Comparison of ENCODE assay signal across 16 cellular contexts in the genomic region with DNA sequence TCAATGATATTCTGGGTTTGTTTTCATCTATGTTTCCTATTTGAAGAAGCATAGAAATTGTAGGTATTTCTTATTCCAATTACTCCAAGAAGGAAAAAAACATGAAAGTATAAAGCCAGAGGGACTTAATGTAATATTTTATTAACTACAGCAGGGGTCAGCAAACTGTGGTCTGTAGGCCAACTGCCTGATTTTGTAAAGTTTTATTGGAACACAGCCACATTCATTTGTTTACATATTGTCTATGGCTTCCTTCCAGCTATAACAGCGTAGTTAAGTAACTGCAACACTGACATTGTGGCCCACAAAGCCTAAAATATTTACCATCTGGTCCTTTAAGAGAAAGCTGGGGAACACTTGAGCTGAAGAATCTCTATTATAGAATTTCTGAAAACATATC.
DNase-seq lines count a peak whose midpoint lies in the region; ATAC-seq, FAIRE-seq and TF ChIP-seq lines count a peak whose summit lies in the region.
"Had no signal": no experiment of that assay in that cellular context is flagged by ENCODE, and none has a peak within 500 bp of the region (broad histone marks: within the 10 kb centered on the region; RNA-seq: fewer than 3 reads in every experiment).

No MANE protein-coding gene starts in this region.

- DNase-seq in NCI-H2029 (lab: John Stamatoyannopoulos, UW), result peak; percentile 39
- DNase-seq in NCI-H2029 treated with DMSO at 0.1 percent for 48 hours (lab: John Stamatoyannopoulos, UW), result no peak
- DNase-seq in NCI-H2081 treated with DMSO at 0.1 percent for 48 hours (lab: John Stamatoyannopoulos, UW), result peak; percentile 3
- DNase-seq in endothelial cell of umbilical vein (ENCODE audit: low read depth, low spot score), result peak; percentile 11
- DNase-seq in pancreas, result no peak
- DNase-seq in suprapubic skin (ENCODE audit: low spot score in 2 of 2), result no peak
- DNase-seq in activated naive CD4-positive, alpha-beta T cell treated with Interleukin-2 at 50 U/mL for 16 hours, result no peak
- DNase-seq in erythroblast (lab: John Stamatoyannopoulos, UW), result no peak
- DNase-seq: activated B cell treated with CpG ODN at 0.5 μM for 24 hours, cerebellar nuclear complex, head of caudate nucleus, NCI-H1436, right cardiac atrium, uterus had no signal

- no peak for FAIRE-seq in endothelial cell of umbilical vein (lab: Jason Lieb, UNC)
- no peak for FAIRE-seq in pancreas (lab: Jason Lieb, UNC)
- FAIRE-seq: G401.6 had no signal

- H4K20me1 ChIP-seq in endothelial cell of umbilical vein (replicated peaks; ENCODE audit: control insufficient read depth, extremely low read depth, insufficient read depth, low read length), result no peaks in the 10 kb centered on the region

- H3K9ac ChIP-seq in endothelial cell of umbilical vein (replicated peaks; ENCODE audit: extremely low read depth, insufficient read depth, low read length), result no peak overlapping the region

- POLR2A ChIA-PET in endothelial cell of umbilical vein (lab: Charles Lee), result no interaction called here

- WGBS in pancreas, 2 donors, result 7 to 8% methylated on average over 1 of the region's 1 CpG
- 44% methylated on average over 1 of the region's 1 CpG for WGBS in suprapubic skin

- dilution Hi-C loops in endothelial cell of umbilical vein (cut with MboI; ENCODE audit: extremely low pct_ligation_motif_present, low sequenced_read_pairs), result no loop called here

- H3K79me2 ChIP-seq in endothelial cell of umbilical vein (ENCODE audit: control insufficient read depth, insufficient read depth, low read length), result no peaks in the 10 kb centered on the region

- ATAC-seq in pancreas, result peak; percentile 41 to 74 (median 70)
- ATAC-seq: GM23338, right cardiac atrium had no signal

- CTCF ChIA-PET in endothelial cell of umbilical vein (lab: Charles Lee), result no interaction called here

- no TSS peak for BruUV-seq in endothelial cell of umbilical vein (replicated peaks; lab: Mats Ljungman, UMichigan)

- H3K4me3 ChIP-seq in endothelial cell of umbilical vein (replicated peaks in 1 of 3; ENCODE audit: insufficient read depth in 1 of 3, low read depth in 1 of 3, low read length in 3 of 3), result no peak overlapping the region
- H3K4me3 ChIP-seq in pancreas, result no peak overlapping the region
- no peak overlapping the region for H3K4me3 ChIP-seq in suprapubic skin
- H3K4me3 ChIP-seq: GM23338, uterus had no signal

- TF ChIP-seq POLR2A in endothelial cell of umbilical vein (IDR thresholded peaks at IDR 0.05; ENCODE audit: low read depth, low read length) (no peak), suprapubic skin (IDR thresholded peaks at IDR 0.05) (no peak), erythroblast (IDR thresholded peaks at IDR 0.05; ENCODE audit: low read length) (no peak)

- TF ChIP-seq EP300 in suprapubic skin (IDR thresholded peaks at IDR 0.05), result no peak

- H2AFZ ChIP-seq in endothelial cell of umbilical vein (ENCODE audit: low read depth, low read length), result no peak overlapping the region
- H2AFZ ChIP-seq: GM23338 had no signal

- H3K36me3 ChIP-seq in endothelial cell of umbilical vein (ENCODE audit: control insufficient read depth in 2 of 2, extremely low read depth in 1 of 2, insufficient read depth in 2 of 2, low read length in 2 of 2) (no peaks in the 10 kb centered on the region), pancreas (peaks cover 0 to 4% (median 0%) of the 10 kb centered on the region in 3 donors), suprapubic skin (peaks cover 2% of the 10 kb centered on the region)
- H3K36me3 ChIP-seq: uterus had no signal

- no peaks in the 10 kb centered on the region for H3K4me1 ChIP-seq in endothelial cell of umbilical vein (ENCODE audit: control insufficient read depth, extremely low read depth, insufficient read depth, low read length)
- peaks cover 9 to 25% (median 22%) of the 10 kb centered on the region in 3 donors for H3K4me1 ChIP-seq in pancreas
- H3K4me1 ChIP-seq in suprapubic skin, result peaks cover 12% of the 10 kb centered on the region

- no peak overlapping the region for H3K4me2 ChIP-seq in endothelial cell of umbilical vein (ENCODE audit: insufficient read depth, low read length)
- H3K4me2 ChIP-seq: GM23338 had no signal

- H3K27me3 ChIP-seq in endothelial cell of umbilical vein (ENCODE audit: control insufficient read depth in 2 of 2, insufficient read depth in 2 of 2, low read length in 2 of 2), result no peaks in the 10 kb centered on the region
- H3K27me3 ChIP-seq in pancreas, result no peaks in the 10 kb centered on the region
- no peaks in the 10 kb centered on the region for H3K27me3 ChIP-seq in suprapubic skin
- H3K27me3 ChIP-seq: uterus had no signal

- TF ChIP-seq CTCF in endothelial cell of umbilical vein (IDR thresholded peaks at IDR 0.05; ENCODE audit: extremely low read depth in 1 of 2, insufficient read depth in 1 of 2, low read depth in 1 of 2, low read length in 2 of 2) (no peak), pancreas (IDR thresholded peaks at IDR 0.05) (no peak), suprapubic skin (IDR thresholded peaks at IDR 0.05) (no peak)

- H3K27ac ChIP-seq in endothelial cell of umbilical vein (ENCODE audit: insufficient read depth, low read depth, low read length) (no peak overlapping the region), pancreas (no peak overlapping the region), suprapubic skin (no peak overlapping the region)

- no peaks in the 10 kb centered on the region for H3K9me1 ChIP-seq in endothelial cell of umbilical vein (replicated peaks; ENCODE audit: control insufficient read depth, extremely low read depth, insufficient read depth, low read length)

- no peaks in the 10 kb centered on the region for H3K9me3 ChIP-seq in endothelial cell of umbilical vein (replicated peaks; ENCODE audit: control insufficient read depth, insufficient read depth, low read length)
- no peaks in the 10 kb centered on the region for H3K9me3 ChIP-seq in pancreas
- H3K9me3 ChIP-seq in suprapubic skin, result no peaks in the 10 kb centered on the region
- H3K9me3 ChIP-seq: uterus had no signal

- intact Hi-C loops in endothelial cell of umbilical vein (cut with micrococcal nuclease) (no loop called here), pancreas (cut with DNase I) (no loop called here)

TF ChIP-seq in endothelial cell of umbilical vein, 7 proteins besides CTCF, POLR2A, EP300 and RAD21:
- no peak for TF ChIP-seq POLR2AphosphoS5 (IDR thresholded peaks at IDR 0.05; ENCODE audit: insufficient read depth, low read depth, low read length)
- TF ChIP-seq GATA2 (IDR thresholded peaks at IDR 0.05; ENCODE audit: insufficient read depth, insufficient read length, low read depth, low read length), result no peak
- TF ChIP-seq MYC (IDR thresholded peaks at IDR 0.05; ENCODE audit: low read depth, low read length), result no peak
- TF ChIP-seq FOS (IDR thresholded peaks at IDR 0.05; ENCODE audit: borderline replicate concordance, insufficient read depth, low read length), result no peak
- no peak for TF ChIP-seq JUN (IDR thresholded peaks at IDR 0.05; ENCODE audit: borderline replicate concordance, insufficient read depth, insufficient read length, low read depth)
- TF ChIP-seq EZH2 (IDR thresholded peaks at IDR 0.05; ENCODE audit: borderline replicate concordance, low read depth, low read length, severe bottlenecking), result no peak
- TF ChIP-seq, protein P1, sequence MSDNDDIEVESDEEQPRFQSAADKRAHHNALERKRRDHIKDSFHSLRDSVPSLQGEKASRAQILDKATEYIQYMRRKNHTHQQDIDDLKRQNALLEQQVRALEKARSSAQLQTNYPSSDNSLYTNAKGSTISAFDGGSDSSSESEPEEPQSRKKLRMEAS (IDR thresholded peaks at IDR 0.05; ENCODE audit: insufficient read depth, insufficient read length), result no peak
TF ChIP-seq in endothelial cell of umbilical vein: peak in this region for 0.

Comparison
In these comparisons a context has a peak if more than half of its experiments do, and no peak if none do; other contexts are left out.
1. DNase-seq: peak in NCI-H2029 (single experiment), NCI-H2081 treated with DMSO at 0.1 percent for 48 hours (single experiment) and endothelial cell of umbilical vein (single experiment); none in NCI-H2029 treated with DMSO at 0.1 percent for 48 hours (single experiment), pancreas (0 of 6), suprapubic skin (0 of 2), activated naive CD4-positive, alpha-beta T cell treated with Interleukin-2 at 50 U/mL for 16 hours (single experiment) and erythroblast (0 of 2).